ENCODE assay signal across 8 cellular contexts in genomic region chr12:12612403-12612802, GRCh38. TPM values are rescaled to one million over a fixed set of nuclear protein-coding genes. Genes with fewer than 3 reads are reported as not detected.
DNase-seq lines count a peak whose midpoint lies in the region; ATAC-seq, FAIRE-seq and TF ChIP-seq lines count a peak whose summit lies in the region.

No MANE protein-coding gene starts in this region.

- peak overlapping the region; percentile 96 for H2AFZ ChIP-seq in keratinocyte (ENCODE audit: control insufficient read depth, low read length)

- no peaks in the 10 kb centered on the region for H3K27me3 Mint-ChIP-seq in stimulated activated memory B cell treated with anti-CD40 and anti-IgM and Interleukin-4, amounts not matched to agents 10 μg/mL and 1 μg/mL and 100 μg/mL, for 72 hours

- H3K36me3 ChIP-seq in keratinocyte (ENCODE audit: control insufficient read depth in 2 of 2, extremely low read depth in 1 of 2, insufficient read depth in 2 of 2, low read length in 2 of 2): no peaks in the 10 kb centered on the region

- peak overlapping the region; percentile 97 for H3K27ac Mint-ChIP-seq in stimulated activated memory B cell treated with anti-CD40 and anti-IgM and Interleukin-4, amounts not matched to agents 10 μg/mL and 1 μg/mL and 100 μg/mL, for 72 hours

- H3K36me3 Mint-ChIP-seq in stimulated activated memory B cell treated with anti-CD40 and anti-IgM and Interleukin-4, amounts not matched to agents 10 μg/mL and 1 μg/mL and 100 μg/mL, for 72 hours: peaks cover 6% of the 10 kb centered on the region

- no peaks in the 10 kb centered on the region for H3K9me3 Mint-ChIP-seq in stimulated activated memory B cell treated with anti-CD40 and anti-IgM and Interleukin-4, amounts not matched to agents 10 μg/mL and 1 μg/mL and 100 μg/mL, for 72 hours

- H3K4me3 ChIP-seq in HFF-Myc (replicated peaks; ENCODE audit: low read depth, low read length) (peak overlapping the region; percentile 74), keratinocyte (ENCODE audit: control insufficient read depth in 2 of 3, extremely low read depth in 1 of 3, insufficient read depth in 2 of 3, low read depth in 1 of 3, low read length in 3 of 3) (peak overlapping the region; percentile 69 to 89 (median 75))

- no peaks in the 10 kb centered on the region for H3K9me1 ChIP-seq in keratinocyte (ENCODE audit: control insufficient read depth, extremely low read depth, insufficient read depth, low read length)

- DNase-seq in CMK (ENCODE audit: low read depth) (peak; percentile 7), HFF-Myc (ENCODE audit: extremely low read depth, low read depth) (no peak), OCI-M1 (lab: John Stamatoyannopoulos, UW) (peak; percentile 67), caudate nucleus (lab: John Stamatoyannopoulos, UW) (peak in 6 of 61 donors; percentile 17 to 62 (median 42)), keratinocyte (ENCODE audit: low read depth, low spot score) (no peak), activated gamma-delta T cell (lab: John Stamatoyannopoulos, UW) (no peak)

- no peaks in the 10 kb centered on the region for H4K20me1 ChIP-seq in keratinocyte (ENCODE audit: control insufficient read depth, extremely low read depth, insufficient read depth, low read length)

- H3K4me2 ChIP-seq in keratinocyte (ENCODE audit: control insufficient read depth, extremely low read depth, insufficient read depth, low read depth, low read length): peak overlapping the region; percentile 96

- H3K9me3 ChIP-seq in keratinocyte (ENCODE audit: control insufficient read depth, low read depth, low read length): no peaks in the 10 kb centered on the region

- H3K4me1 Mint-ChIP-seq in stimulated activated memory B cell treated with anti-CD40 and anti-IgM and Interleukin-4, amounts not matched to agents 10 μg/mL and 1 μg/mL and 100 μg/mL, for 72 hours: peaks cover 49% of the 10 kb centered on the region

- dilution Hi-C loops in keratinocyte (cut with MboI; ENCODE audit: extremely low pct_ligation_motif_present, low sequenced_read_pairs): no loop called here

- FAIRE-seq in keratinocyte (lab: Jason Lieb, UNC): no peak

- H3K9ac ChIP-seq in keratinocyte (ENCODE audit: control insufficient read depth, extremely low read depth, insufficient read depth, low read length): peak overlapping the region; percentile 86

- peak overlapping the region; percentile 97 for H3K4me3 Mint-ChIP-seq in stimulated activated memory B cell treated with anti-CD40 and anti-IgM and Interleukin-4, amounts not matched to agents 10 μg/mL and 1 μg/mL and 100 μg/mL, for 72 hours

- H3K27ac ChIP-seq in caudate nucleus (ENCODE audit: low read depth, low read length): peak overlapping the region; percentile 98
- peak overlapping the region; percentile 84 for H3K27ac ChIP-seq in keratinocyte (ENCODE audit: control insufficient read depth, insufficient read depth, low read length)

- peaks cover 7% of the 10 kb centered on the region for H3K79me2 ChIP-seq in keratinocyte (ENCODE audit: control insufficient read depth, insufficient read depth, low read length)

- no peak for ATAC-seq in stimulated activated memory B cell treated with anti-CD40 and anti-IgM and Interleukin-4, amounts not matched to agents 10 μg/mL and 1 μg/mL and 100 μg/mL, for 72 hours
- ATAC-seq in HG03565 (IDR thresholded peaks at IDR 0.05; ENCODE audit: unreplicated experiment): no peak

- no peaks in the 10 kb centered on the region for H3K27me3 ChIP-seq in keratinocyte (ENCODE audit: control insufficient read depth, extremely low read depth, insufficient read depth, low read length)

- TF ChIP-seq CTCF in HFF-Myc (IDR thresholded peaks at IDR 0.05; ENCODE audit: low read depth, low read length, missing control alignments): no peak
- no peak for TF ChIP-seq CTCF in keratinocyte (optimal IDR thresholded peaks at IDR 0.05 in 1 of 3, IDR thresholded peaks at IDR 0.05 in 1 of 3, conservative IDR thresholded peaks at IDR 0.05 in 1 of 3; ENCODE audit: extremely low read depth in 1 of 3, insufficient read depth in 2 of 3, low read length in 3 of 3)

- H3K4me1 ChIP-seq in keratinocyte (ENCODE audit: control insufficient read depth, extremely low read depth, insufficient read depth, low read length): peaks cover 26% of the 10 kb centered on the region

RNA-seq across cellular contexts. Expression of gene CREBL2, which starts 0.7 kb away (rescaled TPM):
- polyA plus RNA-seq in keratinocyte: 11.3 to 15.8 TPM (median 11.8 TPM) in 3 replicates
- polyA plus RNA-seq in keratinocyte (2011; ENCODE audit: low read depth): 5.2 TPM
- 10.6 and 17.0 TPM in 2 replicates for polyA plus RNA-seq in keratinocyte (2011; cell fraction: cytosol; rRNA removed)
- 5.2 and 6.6 TPM in 2 replicates for polyA plus RNA-seq in keratinocyte (2011; cell fraction: nucleus; rRNA removed)
- polyA plus RNA-seq in keratinocyte (2012; ENCODE audit: low replicate concordance): 7.6 and 14.4 TPM in 2 replicates
- 5.2 to 13.9 TPM (median 9.2 TPM) in 3 replicates for polyA minus RNA-seq in keratinocyte
- polyA minus RNA-seq in keratinocyte (2011; cell fraction: cytosol; rRNA and poly(A)+ RNA removed): 9.8 TPM
- 4.5 and 6.9 TPM in 2 replicates for polyA minus RNA-seq in keratinocyte (2011; cell fraction: nucleus; rRNA and poly(A)+ RNA removed)

RNA-seq across cellular contexts. Expression of gene DUSP16, which starts 49.7 kb away (rescaled TPM):
- 7.6 to 9.3 TPM (median 8.2 TPM) in 3 replicates for polyA plus RNA-seq in keratinocyte
- 7.3 TPM for polyA plus RNA-seq in keratinocyte (2011; ENCODE audit: low read depth)
- polyA plus RNA-seq in keratinocyte (2011; cell fraction: cytosol; rRNA removed): 6.3 and 9.5 TPM in 2 replicates
- 8.6 and 10.2 TPM in 2 replicates for polyA plus RNA-seq in keratinocyte (2011; cell fraction: nucleus; rRNA removed)
- 7.0 and 11.6 TPM in 2 replicates for polyA plus RNA-seq in keratinocyte (2012; ENCODE audit: low replicate concordance)
- polyA minus RNA-seq in keratinocyte: 11.5 to 15.7 TPM (median 12.1 TPM) in 3 replicates
- polyA minus RNA-seq in keratinocyte (2011; cell fraction: cytosol; rRNA and poly(A)+ RNA removed): 5.6 TPM
- polyA minus RNA-seq in keratinocyte (2011; cell fraction: nucleus; rRNA and poly(A)+ RNA removed): 7.9 and 18.6 TPM in 2 replicates

Comparison
In these comparisons a context has a peak if more than half of its experiments do, and no peak if none do; other contexts are left out.
1. DNase-seq: peak in CMK (single experiment) and OCI-M1 (single experiment); none in HFF-Myc (single experiment), keratinocyte (single experiment) and activated gamma-delta T cell (single experiment).